In genomic region chr5:103258957-103259704, GRCh38 we compare ENCODE assay signal across 8 cellular contexts. TPM values are rescaled to one million over a fixed set of nuclear protein-coding genes. Genes with fewer than 3 reads are reported as not detected.
A peak's percentile ranks its signal among the peaks of the same experiment; 100 is the strongest.
DNase-seq lines count a peak whose midpoint lies in the region; ATAC-seq and TF ChIP-seq lines count a peak whose summit lies in the region.

No MANE protein-coding gene starts in this region.

- H3K27ac ChIP-seq in AG04450 (ENCODE audit: low read depth, low read length), result no peak overlapping the region

- no peak overlapping the region for H3K27ac Mint-ChIP-seq in activated CD4-positive, alpha-beta memory T cell treated with anti-CD3 and anti-CD28 coated beads for 36 hours

- TF ChIP-seq CTCF in AG04450 (IDR thresholded peaks at IDR 0.05; ENCODE audit: low read depth, low read length), result no peak

- peak; percentile 22 for ATAC-seq in GM18858 (IDR thresholded peaks at IDR 0.05; ENCODE audit: unreplicated experiment)
- ATAC-seq in HG03064 (IDR thresholded peaks at IDR 0.05; ENCODE audit: low read depth, unreplicated experiment), result peak; percentile 36

- H3K27me3 ChIP-seq in AG04450 (ENCODE audit: control insufficient read depth, insufficient read depth, low read length), result no peaks in the 10 kb centered on the region

- POLR2A ChIA-PET in AG04450 (lab: Yijun Ruan, JAX), result interaction anchor here (0.5 to 1.4 kb wide), 11 partner anchors 14 to 224 kb away, joined by 3 to 9 read pairs (median 3); partner anchors contain the start of genes GIN1 and PPIP5K2
- POLR2A ChIA-PET in activated CD4-positive, alpha-beta memory T cell treated with anti-CD3 and anti-CD28 coated beads for 36 hours (lab: Charles Lee), result interaction anchor here (0.9 to 1.9 kb wide), 3 partner anchors 9 to 140 kb away, joined by 3 to 9 read pairs (median 3); partner anchors contain the start of genes GIN1 and PPIP5K2

- H3K27me3 Mint-ChIP-seq in activated CD4-positive, alpha-beta memory T cell treated with anti-CD3 and anti-CD28 coated beads for 36 hours, result peaks cover 6% of the 10 kb centered on the region

- H3K4me1 Mint-ChIP-seq in activated CD4-positive, alpha-beta memory T cell treated with anti-CD3 and anti-CD28 coated beads for 36 hours (ENCODE audit: low read depth), result peaks cover 27% of the 10 kb centered on the region

- CTCF ChIA-PET in AG04450 (lab: Charles Lee), result interaction anchor here (0.6 to 4.7 kb wide), 16 partner anchors 13 to 247 kb away, joined by 3 to 35 read pairs (median 3); no protein-coding TSS in a partner anchor
- CTCF ChIA-PET in activated CD4-positive, alpha-beta memory T cell treated with anti-CD3 and anti-CD28 coated beads for 36 hours (lab: Charles Lee), result interaction anchor here (0.6 to 2.6 kb wide), 3 partner anchors 34 to 222 kb away, joined by 3 to 13 read pairs (median 11); no protein-coding TSS in a partner anchor

- peak overlapping the region; percentile 77 for H3K4me3 Mint-ChIP-seq in activated CD4-positive, alpha-beta memory T cell treated with anti-CD3 and anti-CD28 coated beads for 36 hours

- no peaks in the 10 kb centered on the region for H3K9me3 Mint-ChIP-seq in activated CD4-positive, alpha-beta memory T cell treated with anti-CD3 and anti-CD28 coated beads for 36 hours

- peak overlapping the region; percentile 89 for H3K4me3 ChIP-seq in AG04450 (ENCODE audit: low read depth, low read length)

- intact Hi-C loops in activated CD4-positive, alpha-beta memory T cell treated with anti-CD3 and anti-CD28 coated beads for 36 hours (cut with micrococcal nuclease), result loop anchor here (1.0 to 10.0 kb wide), 3 partner anchors 139 to 504 kb away; partner anchors contain the start of genes GIN1, NUDT12, PAM and PPIP5K2

- no peaks in the 10 kb centered on the region for H3K36me3 Mint-ChIP-seq in activated CD4-positive, alpha-beta memory T cell treated with anti-CD3 and anti-CD28 coated beads for 36 hours

- H3K9me3 ChIP-seq in AG04450 (ENCODE audit: control insufficient read depth, insufficient read depth, low read length), result no peaks in the 10 kb centered on the region; the same call in 1 of the 2 replicates

- no peak for DNase-seq in AG04450 (ENCODE audit: low read depth, low spot score)
- peak; percentile 53 for DNase-seq in NCI-H460 (ENCODE audit: extremely low read depth, low read depth)
- DNase-seq in activated CD4-positive, alpha-beta memory T cell treated with anti-CD3 and anti-CD28 coated beads for 36 hours, result peak; percentile 68
- DNase-seq in effector CD4-positive, alpha-beta T cell, result peak; percentile 47
- DNase-seq in mesenteric fat pad (ENCODE audit: low spot score), result peak; percentile 90
- DNase-seq in stimulated activated CD8-positive, alpha-beta memory T cell treated with anti-CD3 and anti-CD28 coated beads, Interleukin-15, amount 100 ng/mL, for 4 hours (ENCODE audit: low read depth in 2 of 2), result peak; percentile 31 to 53

RNA-seq across cellular contexts. Expression of gene MACIR, which starts 0.6 kb away (rescaled TPM):
- 5.3 and 6.3 TPM in 2 replicates for polyA plus RNA-seq in AG04450 (2011; rRNA removed)
- 7.7 and 8.3 TPM in 2 replicates for polyA minus RNA-seq in AG04450 (2011; rRNA and poly(A)+ RNA removed)
- total RNA-seq in NCI-H460 (2014; rRNA removed; shearing (Covaris generic)), result 31.8 and 32.2 TPM in 2 replicates
- polyA plus RNA-seq in NCI-H460 (2014; cell fraction: nucleus; rRNA removed), result 34.4 and 48.5 TPM in 2 replicates
- 1 to 10 TPM; 6.6 to 7.4 TPM for total RNA-seq in activated CD4-positive, alpha-beta memory T cell treated with anti-CD3 and anti-CD28 coated beads for 36 hours
- 41.8 TPM for total RNA-seq in mesenteric fat pad
